ENCODE assay signal across 1 cellular context in the genomic region with DNA sequence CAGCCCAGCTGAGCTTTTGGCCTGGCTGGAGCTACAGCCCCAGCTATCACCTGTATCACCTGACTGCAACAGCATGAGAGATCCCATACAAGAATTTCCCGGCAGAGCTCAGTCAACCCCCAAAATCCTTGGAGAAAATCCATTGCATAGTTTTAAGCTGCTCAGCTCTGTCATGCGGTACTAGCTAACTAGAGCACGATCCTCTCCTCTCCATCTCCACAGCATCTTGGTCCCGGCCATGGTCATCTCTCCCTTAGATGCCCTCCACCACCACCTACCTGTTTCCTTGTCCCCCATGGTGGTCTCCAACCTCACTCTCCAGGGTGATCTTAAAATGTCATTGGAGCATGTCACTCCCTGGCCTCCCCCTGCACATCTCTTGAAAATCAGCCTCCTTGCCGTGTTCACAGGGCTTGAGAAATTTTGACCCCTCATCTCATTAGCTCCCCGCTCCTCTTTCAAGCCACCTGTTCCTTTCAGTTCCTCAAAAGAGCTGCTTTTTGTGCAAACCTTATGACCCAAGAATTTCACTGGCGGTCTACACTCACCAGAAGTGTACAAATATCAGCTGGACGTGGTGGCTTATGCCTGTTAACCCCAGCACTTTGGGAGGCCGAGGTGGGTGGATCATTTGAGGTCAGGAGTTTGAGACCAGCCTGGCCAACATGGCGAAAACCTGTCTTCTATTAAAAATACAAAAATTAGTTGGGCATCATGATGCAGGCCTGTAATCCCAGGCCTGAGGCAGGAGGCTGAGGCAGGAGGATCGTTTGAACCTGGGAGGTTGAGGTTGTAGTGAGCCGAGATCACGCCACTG.
TF ChIP-seq lines count a peak whose summit lies in the region.

No MANE protein-coding gene starts in this region.

TF ChIP-seq in SK-N-SH treated with all-trans-retinoic acid at 6 μM for 48 hours, 23 proteins besides CTCF, POLR2A, EP300 and RAD21 (continued from another document):
- TF ChIP-seq, protein P1, sequence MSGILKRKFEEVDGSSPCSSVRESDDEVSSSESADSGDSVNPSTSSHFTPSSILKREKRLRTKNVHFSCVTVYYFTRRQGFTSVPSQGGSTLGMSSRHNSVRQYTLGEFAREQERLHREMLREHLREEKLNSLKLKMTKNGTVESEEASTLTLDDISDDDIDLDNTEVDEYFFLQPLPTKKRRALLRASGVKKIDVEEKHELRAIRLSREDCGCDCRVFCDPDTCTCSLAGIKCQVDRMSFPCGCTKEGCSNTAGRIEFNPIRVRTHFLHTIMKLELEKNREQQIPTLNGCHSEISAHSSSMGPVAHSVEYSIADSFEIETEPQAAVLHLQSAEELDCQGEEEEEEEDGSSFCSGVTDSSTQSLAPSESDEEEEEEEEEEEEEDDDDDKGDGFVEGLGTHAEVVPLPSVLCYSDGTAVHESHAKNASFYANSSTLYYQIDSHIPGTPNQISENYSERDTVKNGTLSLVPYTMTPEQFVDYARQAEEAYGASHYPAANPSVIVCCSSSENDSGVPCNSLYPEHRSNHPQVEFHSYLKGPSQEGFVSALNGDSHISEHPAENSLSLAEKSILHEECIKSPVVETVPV (CRISPR knock-in tag; IDR thresholded peaks at IDR 0.05), result no peak
- TF ChIP-seq ISL1 (CRISPR knock-in tag; IDR thresholded peaks at IDR 0.05), result no peak
- TF ChIP-seq OSR1 (CRISPR knock-in tag; IDR thresholded peaks at IDR 0.05), result no peak
